32 cellular contexts compared by ENCODE assay signal in genomic region chr2:4980989-4981388, GRCh38.
"Had no signal": no experiment of that assay in that cellular context is flagged by ENCODE, and none has a peak within 500 bp of the region (broad histone marks: within the 10 kb centered on the region; RNA-seq: fewer than 3 reads in every experiment).

No MANE protein-coding gene starts in this region.

- H3K36me3 ChIP-seq: adrenal gland, brain microvascular endothelial cell, breast epithelium had no signal

- H3K4me3 ChIP-seq: adrenal gland, body of pancreas, breast epithelium had no signal

- H3K4me1 ChIP-seq: adrenal gland, body of pancreas, breast epithelium had no signal

- DNase-seq: activated B cell treated with CpG ODN at 0.5 μM for 24 hours; activated CD4-positive, alpha-beta memory T cell treated with anti-CD3 and anti-CD28 coated beads for 36 hours; activated CD4-positive, alpha-beta T cell treated with anti-CD3 and anti-CD28 coated beads for 4 hours; activated CD4-positive, alpha-beta T cell treated with anti-CD3 and anti-CD28 coated beads, Interleukin-2, amount 10 ng/mL, durations not matched to agents 24 days and 14 days; activated CD4-positive, alpha-beta T cell treated with anti-CD3 and anti-CD28 coated beads, Interleukin-2, amount 50 U/mL, for 1 hour; activated CD4-positive, alpha-beta T cell treated with anti-CD3 and anti-CD28 coated beads, Interleukin-2, amount 50 U/mL, for 4 hours; activated CD4-positive, CD25-positive, alpha-beta regulatory T cell treated with anti-CD3 and anti-CD28 coated beads, Interleukin-2, amount 50 U/mL, for 72 hours; activated CD8-positive, alpha-beta memory T cell treated with anti-CD3 and anti-CD28 coated beads, Interleukin-2, amount 50 U/mL, for 4 hours; activated CD8-positive, alpha-beta T cell treated with anti-CD3 and anti-CD28 coated beads for 36 hours; activated effector memory CD4-positive, alpha-beta T cell treated with anti-CD3 and anti-CD28 coated beads, Interleukin-2, amount 50 U/mL, for 16 hours; activated gamma-delta T cell treated with Interleukin-2 at 50 U/mL for 16 hours; activated naive CD4-positive, alpha-beta T cell; activated naive CD4-positive, alpha-beta T cell treated with anti-CD3 and anti-CD28 coated beads for 36 hours; activated naive CD4-positive, alpha-beta T cell treated with anti-CD3 and anti-CD28 coated beads, Interleukin-2, amount 50 U/mL, for 16 hours; activated naive CD8-positive, alpha-beta T cell treated with anti-CD3 and anti-CD28 coated beads for 36 hours; activated T-cell treated with anti-CD3 and anti-CD28 coated beads for 4 hours; activated T-cell treated with anti-CD3 and anti-CD28 coated beads, Interleukin-2, amount 50 U/mL, for 1 hour; activated T-cell treated with anti-CD3 and anti-CD28 coated beads, Interleukin-2, amount 50 U/mL, for 4 hours; activated T-cell treated with anti-CD3 and anti-CD28 coated beads, Interleukin-2, amount 50 U/mL, for 72 hours; adrenal gland; amniotic stem cell; aorta; body of pancreas; brain microvascular endothelial cell; central memory CD4-positive, alpha-beta T cell; T-helper 1 cell; T-helper 2 cell; T-helper 9 cell had no signal

- H3K27ac ChIP-seq: adrenal gland, body of pancreas, brain microvascular endothelial cell, breast epithelium, VCaP had no signal

- H3K9me3 ChIP-seq: adrenal gland, body of pancreas, breast epithelium had no signal

- ATAC-seq: activated CD8-positive, alpha-beta T cell treated with anti-CD3 and anti-CD28 coated beads for 36 hours; activated naive CD4-positive, alpha-beta T cell treated with anti-CD3 and anti-CD28 coated beads, Interleukin-2, amount 50 U/mL, for 72 hours; activated T-cell treated with anti-CD3 and anti-CD28 coated beads, Interleukin-2, amount 50 U/mL, for 4 hours; activated T-cell treated with anti-CD3 and anti-CD28 coated beads, Interleukin-2, amount 50 U/mL, for 72 hours; activated T-helper 17 cell treated with anti-CD3 and anti-CD28 coated beads, Interleukin-2, amount 50 U/mL, for 72 hours; body of pancreas had no signal

- H3K27me3 ChIP-seq: adrenal gland, body of pancreas, brain microvascular endothelial cell, breast epithelium had no signal
